Comparison of ENCODE assay signal across 22 cellular contexts in the genomic region with DNA sequence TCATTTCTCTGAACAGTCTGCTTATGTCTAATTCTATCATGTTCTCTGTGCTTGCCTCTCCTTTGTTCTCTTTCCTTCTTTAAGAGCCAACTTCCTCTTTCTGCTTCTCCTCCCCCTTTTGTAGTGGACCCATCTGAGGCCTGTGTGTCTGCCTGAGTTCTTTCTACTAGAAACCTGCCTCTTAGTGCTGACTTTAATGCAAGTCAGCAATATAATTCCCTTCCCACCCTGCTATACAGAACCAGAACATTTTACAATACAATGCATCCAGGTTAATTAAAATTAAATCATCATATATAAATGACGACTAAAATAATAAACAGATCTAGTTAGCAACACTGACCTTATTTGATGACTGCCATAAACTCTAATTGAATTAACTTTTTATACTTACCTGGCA.
DNase-seq lines count a peak whose midpoint lies in the region; ATAC-seq, FAIRE-seq and TF ChIP-seq lines count a peak whose summit lies in the region.
"Had no signal": no experiment of that assay in that cellular context is flagged by ENCODE, and none has a peak within 500 bp of the region (broad histone marks: within the 10 kb centered on the region; RNA-seq: fewer than 3 reads in every experiment).

No MANE protein-coding gene starts in this region.

- TF ChIP-seq CTCF in NB4 (IDR thresholded peaks at IDR 0.05; ENCODE audit: low read depth, low read length) (no peak), GM12878 (IDR thresholded peaks at IDR 0.05 in 2 of 3, conservative IDR thresholded peaks at IDR 0.05 in 1 of 3; ENCODE audit: control insufficient read depth in 2 of 3, extremely low read depth in 1 of 3, insufficient read depth in 1 of 3, low read depth in 3 of 3, low read length in 3 of 3) (no peak)

- H3K9ac ChIP-seq in GM12878 (ENCODE audit: control insufficient read depth, insufficient read depth, low read length) (no peak overlapping the region), rectal smooth muscle tissue (ENCODE audit: low read length) (no peak overlapping the region)
- H3K9ac ChIP-seq: SK-N-SH had no signal

- no peaks in the 10 kb centered on the region for H4K20me1 ChIP-seq in GM12878 (ENCODE audit: control insufficient read depth, insufficient read depth)

- no peak overlapping the region for H2AFZ ChIP-seq in GM12878 (ENCODE audit: control insufficient read depth, low read depth, low read length)

- no peak for FAIRE-seq in GM12878 (lab: Jason Lieb, UNC)
- FAIRE-seq: H54, HTR-8/SVneo had no signal

- intact Hi-C loops in GM12878 (cut with micrococcal nuclease; ENCODE audit: unreplicated experiment) = no loop called here

- H3K36me3 ChIP-seq in GM12878 (ENCODE audit: control insufficient read depth in 2 of 2, insufficient read depth in 2 of 2, low read length in 1 of 2) (no peaks in the 10 kb centered on the region), rectal smooth muscle tissue (ENCODE audit: control insufficient read depth, insufficient read depth, low read length) (no peaks in the 10 kb centered on the region)
- H3K36me3 ChIP-seq: BE2C had no signal

- TF ChIP-seq POLR2A in NB4 (IDR thresholded peaks at IDR 0.05; ENCODE audit: extremely low read depth, insufficient read length) (no peak), GM12878 (IDR thresholded peaks at IDR 0.05; ENCODE audit: low read depth, low read length) (no peak)

- ATAC-seq in GM12878 (no peak), HG03457 (IDR thresholded peaks at IDR 0.05; ENCODE audit: unreplicated experiment) (no peak)
- ATAC-seq: Panc1, Right ventricle myocardium inferior had no signal

- BruUV-seq in GM12878 (replicated peaks; lab: Mats Ljungman, UMichigan) = no TSS peak

- TF ChIP-seq RAD21 in GM12878 (IDR thresholded peaks at IDR 0.05; ENCODE audit: insufficient read depth, low read depth, low read length) = no peak

- H3K4me3 ChIP-seq in NB4 (ENCODE audit: low read depth, low read length) = no peak overlapping the region
- no peak overlapping the region for H3K4me3 ChIP-seq in GM12878
- no peak overlapping the region for H3K4me3 ChIP-seq in rectal smooth muscle tissue (ENCODE audit: low read length)

- H3K4me1 ChIP-seq in GM12878 (ENCODE audit: control insufficient read depth, insufficient read depth, low read length) = no peaks in the 10 kb centered on the region
- peaks cover 23% of the 10 kb centered on the region for H3K4me1 ChIP-seq in rectal smooth muscle tissue (ENCODE audit: control insufficient read depth, insufficient read depth, low read length)
- H3K4me1 ChIP-seq: BE2C had no signal

- 46% methylated on average over 1 of the region's 1 CpG for WGBS in GM12878 (ENCODE audit: insufficient coverage, insufficient replicate concordance, low lambda C conversion rate, missing lambda C conversion rate)

- no peaks in the 10 kb centered on the region for H3K79me2 ChIP-seq in GM12878 (ENCODE audit: control insufficient read depth, insufficient read depth, low read length)

- CTCF ChIA-PET in GM12878 (lab: Yijun Ruan, JAX) = no interaction called here

- H3K4me2 ChIP-seq in GM12878 (ENCODE audit: control insufficient read depth, insufficient read depth) = no peak overlapping the region
- H3K4me2 ChIP-seq: SK-N-SH had no signal

- 0 out of 4 replicates have a peak, but pooled peaks cover 0 to 3% of the 10 kb centered on the region in 2 experiments for H3K27me3 ChIP-seq in GM12878 (replicated peaks in 1 of 2; ENCODE audit: control insufficient read depth in 2 of 2, insufficient read depth in 2 of 2, low read length in 1 of 2)
- H3K27me3 ChIP-seq in rectal smooth muscle tissue (ENCODE audit: control insufficient read depth, insufficient read depth, low read length) = no peaks in the 10 kb centered on the region

- TF ChIP-seq EP300 in GM12878 (IDR thresholded peaks at IDR 0.05; ENCODE audit: borderline replicate concordance in 1 of 2, control insufficient read depth in 1 of 2, low read depth in 2 of 2, low read length in 2 of 2) = no peak

- POLR2A ChIA-PET in GM12878 (lab: Charles Lee) = no interaction called here

- RAD21 ChIA-PET in GM12878 (lab: Charles Lee; ENCODE audit: unreplicated experiment) = no interaction called here

- H3K27ac ChIP-seq in GM12878 (ENCODE audit: control insufficient read depth, insufficient read depth) (no peak overlapping the region), rectal smooth muscle tissue (ENCODE audit: low read depth, low read length) (peak overlapping the region; percentile 8)
- H3K27ac ChIP-seq: 22Rv1 had no signal

- H3K9me3 ChIP-seq in GM12878 (replicated peaks; ENCODE audit: control insufficient read depth, insufficient read depth, low read length) = no peaks in the 10 kb centered on the region
- H3K9me3 ChIP-seq: BE2C, SK-N-SH had no signal

- in situ Hi-C loops in GM12878 (cut with MboI) = no loop called here

- DNase-seq in NOMO-1 treated with DMSO at 0.1 percent for 48 hours (lab: John Stamatoyannopoulos, UW; ENCODE audit: unreplicated experiment) (peak; percentile 10), NOMO-1 treated with dmso at 0.1 percent for 144 hours (lab: John Stamatoyannopoulos, UW; ENCODE audit: unreplicated experiment) (no peak), NB4 (ENCODE audit: low read depth) (peak; percentile 37), GM12878 (ENCODE audit: low read depth, low spot score) (no peak), iPS-NIHi7 (ENCODE audit: extremely low spot score) (no peak), NCI-H2171 treated with DMSO at 0.1 percent for 48 hours (lab: John Stamatoyannopoulos, UW) (no peak)
- DNase-seq: BE2C; Calu3; CD4-positive, alpha-beta memory T cell; HFFc6; NCI-H1105 treated with DMSO at 0.1 percent for 48 hours; NCI-H187; NCI-H446 treated with DMSO at 0.1 percent for 48 hours; NCI-H748 treated with DMSO at 0.1 percent for 48 hours; SK-N-SH had no signal

- SMC1A ChIA-PET in GM12878 (lab: Charles Lee; ENCODE audit: uncharacterized antibody, unreplicated experiment) = no interaction called here

TF ChIP-seq in GM12878, 131 proteins besides CTCF, POLR2A, EP300 and RAD21:
- no peak for TF ChIP-seq POLR2AphosphoS2 (IDR thresholded peaks at IDR 0.05; ENCODE audit: low read depth, low read length)
- 0 out of 2 replicates have a peak, but pooled peaks have one; percentile 9 for TF ChIP-seq SPI1 (IDR thresholded peaks at IDR 0.05; ENCODE audit: borderline replicate concordance, insufficient read depth, low read depth, low read length)

Comparison
In these comparisons a context has a peak if more than half of its experiments do, and no peak if none do; other contexts are left out.
1. DNase-seq: peak in NOMO-1 treated with DMSO at 0.1 percent for 48 hours (single experiment) and NB4 (single experiment); none in NOMO-1 treated with dmso at 0.1 percent for 144 hours (single experiment), GM12878 (single experiment), iPS-NIHi7 (single experiment) and NCI-H2171 treated with DMSO at 0.1 percent for 48 hours (single experiment).